23 cellular contexts compared by ENCODE assay signal in the genomic region with DNA sequence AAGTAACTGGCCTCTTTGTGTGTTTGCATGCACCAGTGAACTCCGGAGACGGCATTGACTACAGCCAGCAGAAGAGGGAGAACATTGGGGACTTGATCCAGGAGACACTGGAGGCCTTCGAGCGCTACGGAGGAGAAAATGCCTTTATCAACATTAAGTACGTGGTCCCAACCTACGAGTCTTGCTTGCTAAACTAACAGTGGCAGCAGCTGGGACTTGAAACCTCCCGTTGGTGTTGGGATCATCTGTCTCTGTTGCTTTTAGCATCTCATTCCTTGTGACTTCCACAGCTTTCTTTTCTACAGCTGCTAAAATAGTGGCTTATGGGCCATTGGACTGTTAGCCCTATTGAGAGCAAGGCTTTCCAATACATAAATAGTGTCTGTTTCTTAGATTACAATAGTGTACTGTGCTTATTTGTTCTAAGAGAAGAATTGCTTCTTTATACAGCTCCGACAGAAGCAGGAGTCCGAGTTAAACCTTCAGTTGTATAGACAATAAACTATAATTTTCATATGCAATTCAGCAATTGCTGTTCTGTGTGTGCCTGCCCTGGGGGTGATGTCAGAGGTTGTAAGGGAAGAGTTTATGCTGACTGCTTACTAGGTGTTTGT.
A peak's percentile ranks its signal among the peaks of the same experiment; 100 is the strongest.
DNase-seq lines count a peak whose midpoint lies in the region; ATAC-seq, FAIRE-seq and TF ChIP-seq lines count a peak whose summit lies in the region.
"Had no signal": no experiment of that assay in that cellular context is flagged by ENCODE, and none has a peak within 500 bp of the region (broad histone marks: within the 10 kb centered on the region; RNA-seq: fewer than 3 reads in every experiment).

No MANE protein-coding gene starts in this region.

- H3K27me3 Mint-ChIP-seq in activated CD8-positive, alpha-beta T cell treated with anti-CD3 and anti-CD28 coated beads, Interleukin-2, amount 10 ng/mL, durations not matched to agents 7 days and 5 days (ENCODE audit: low read depth), result no peaks in the 10 kb centered on the region

- no peak overlapping the region for H3K27ac Mint-ChIP-seq in activated naive CD4-positive, alpha-beta T cell treated with anti-CD3 and anti-CD28 coated beads, Interleukin-2, amount 50 U/mL, for 72 hours
- H3K27ac Mint-ChIP-seq in activated CD8-positive, alpha-beta T cell treated with anti-CD3 and anti-CD28 coated beads, Interleukin-2, amount 10 ng/mL, durations not matched to agents 7 days and 5 days, result no peak overlapping the region

- intact Hi-C loops in Right ventricle myocardium superior (cut with DNase I), result no loop called here

- H3K4me3 Mint-ChIP-seq in activated CD8-positive, alpha-beta T cell treated with anti-CD3 and anti-CD28 coated beads, Interleukin-2, amount 10 ng/mL, durations not matched to agents 7 days and 5 days, result no peak overlapping the region

- no peak for FAIRE-seq in urothelium cell line (lab: Jason Lieb, UNC)
- FAIRE-seq: GM12891, GM19239, pancreas had no signal

- H3K36me3 ChIP-seq in right atrium auricular region, result no peaks in the 10 kb centered on the region
- H3K36me3 ChIP-seq: adrenal gland, pancreas, suprapubic skin had no signal

- CTCF ChIA-PET in activated CD8-positive, alpha-beta T cell treated with anti-CD3 and anti-CD28 coated beads, Interleukin-2, amount 10 ng/mL, durations not matched to agents 7 days and 5 days (lab: Charles Lee), result no interaction called here

- H3K4me1 Mint-ChIP-seq in activated CD8-positive, alpha-beta T cell treated with anti-CD3 and anti-CD28 coated beads, Interleukin-2, amount 10 ng/mL, durations not matched to agents 7 days and 5 days (ENCODE audit: low read depth), result no peaks in the 10 kb centered on the region

- H3K4me1 ChIP-seq in right atrium auricular region, result peaks cover 0 to 11% of the 10 kb centered on the region in 2 donors
- H3K4me1 ChIP-seq: Caco-2, pancreas, suprapubic skin had no signal

- H3K9me3 Mint-ChIP-seq in activated naive CD4-positive, alpha-beta T cell treated with anti-CD3 and anti-CD28 coated beads, Interleukin-2, amount 50 U/mL, for 72 hours, result no peaks in the 10 kb centered on the region
- H3K9me3 Mint-ChIP-seq in activated CD8-positive, alpha-beta T cell treated with anti-CD3 and anti-CD28 coated beads, Interleukin-2, amount 10 ng/mL, durations not matched to agents 7 days and 5 days (ENCODE audit: insufficient read depth), result no peaks in the 10 kb centered on the region

- no peak for TF ChIP-seq CTCF in right atrium auricular region (IDR thresholded peaks at IDR 0.05)

- no peak overlapping the region for H3K4me3 ChIP-seq in right atrium auricular region
- H3K4me3 ChIP-seq: adrenal gland, lung, pancreas, suprapubic skin had no signal

- H3K36me3 Mint-ChIP-seq in activated naive CD4-positive, alpha-beta T cell treated with anti-CD3 and anti-CD28 coated beads, Interleukin-2, amount 50 U/mL, for 72 hours, result no peaks in the 10 kb centered on the region
- no peaks in the 10 kb centered on the region for H3K36me3 Mint-ChIP-seq in activated CD8-positive, alpha-beta T cell treated with anti-CD3 and anti-CD28 coated beads, Interleukin-2, amount 10 ng/mL, durations not matched to agents 7 days and 5 days (ENCODE audit: low read depth)

- ATAC-seq in Right ventricle myocardium superior (ENCODE audit: poor library complexity) (no peak), GM19455 (IDR thresholded peaks at IDR 0.05; ENCODE audit: unreplicated experiment) (no peak)
- no peak for ATAC-seq in activated naive CD4-positive, alpha-beta T cell treated with anti-CD3 and anti-CD28 coated beads, Interleukin-2, amount 50 U/mL, for 72 hours
- ATAC-seq in activated CD8-positive, alpha-beta T cell treated with anti-CD3 and anti-CD28 coated beads, Interleukin-2, amount 10 ng/mL, durations not matched to agents 7 days and 5 days, result no peak
- ATAC-seq: pancreas had no signal

- no peaks in the 10 kb centered on the region for H3K27me3 ChIP-seq in right atrium auricular region
- H3K27me3 ChIP-seq: adrenal gland, pancreas, suprapubic skin had no signal

- POLR2A ChIA-PET in activated CD8-positive, alpha-beta T cell treated with anti-CD3 and anti-CD28 coated beads, Interleukin-2, amount 10 ng/mL, durations not matched to agents 7 days and 5 days (lab: Charles Lee), result no interaction called here

- no peak overlapping the region for H3K27ac ChIP-seq in right atrium auricular region
- H3K27ac ChIP-seq: 22Rv1, adrenal gland, epithelial cell of prostate, pancreas, suprapubic skin had no signal

- no peaks in the 10 kb centered on the region for H3K9me3 ChIP-seq in right atrium auricular region
- H3K9me3 ChIP-seq: adrenal gland, Caco-2, pancreas, suprapubic skin had no signal

- DNase-seq in right atrium auricular region (ENCODE audit: low spot score) (peak; percentile 42), Right ventricle myocardium superior (no peak), globus pallidus (ENCODE audit: low spot score) (peak; percentile 96), occipital lobe (lab: John Stamatoyannopoulos, UW) (peak; percentile 44), urothelium cell line (ENCODE audit: low spot score) (no peak)
- DNase-seq in activated naive CD4-positive, alpha-beta T cell treated with anti-CD3 and anti-CD28 coated beads, Interleukin-2, amount 50 U/mL, for 72 hours (ENCODE audit: low spot score in 2 of 2), result no peak
- DNase-seq in activated CD8-positive, alpha-beta T cell treated with anti-CD3 and anti-CD28 coated beads, Interleukin-2, amount 10 ng/mL, durations not matched to agents 7 days and 5 days, result no peak
- DNase-seq: activated CD4-positive, CD25-positive, alpha-beta regulatory T cell treated with anti-CD3 and anti-CD28 coated beads, Interleukin-2, amount 50 U/mL, for 72 hours; activated T-cell treated with anti-CD3 and anti-CD28 coated beads, Interleukin-2, amount 50 U/mL, for 1 hour; Caco-2; dermis blood vessel endothelial cell; islet precursor cell; KBM-7; NCI-H2171 treated with DMSO at 0.1 percent for 48 hours; pancreas had no signal

Comparison
In these comparisons a context has a peak if more than half of its experiments do, and no peak if none do; other contexts are left out.
1. DNase-seq: peak in right atrium auricular region (single experiment), globus pallidus (single experiment) and occipital lobe (single experiment); none in Right ventricle myocardium superior (single experiment), urothelium cell line (single experiment), activated naive CD4-positive, alpha-beta T cell treated with anti-CD3 and anti-CD28 coated beads, Interleukin-2, amount 50 U/mL, for 72 hours (0 of 2) and activated CD8-positive, alpha-beta T cell treated with anti-CD3 and anti-CD28 coated beads, Interleukin-2, amount 10 ng/mL, durations not matched to agents 7 days and 5 days (single experiment).